23 cellular contexts compared by ENCODE assay signal in genomic region chr21:46663754-46664153, GRCh38. TPM values are rescaled to one million over a fixed set of nuclear protein-coding genes. Genes with fewer than 3 reads are reported as not detected.
DNase-seq lines count a peak whose midpoint lies in the region; ATAC-seq, FAIRE-seq and TF ChIP-seq lines count a peak whose summit lies in the region.
"Had no signal": no experiment of that assay in that cellular context is flagged by ENCODE, and none has a peak within 500 bp of the region (broad histone marks: within the 10 kb centered on the region; RNA-seq: fewer than 3 reads in every experiment).

No MANE protein-coding gene starts in this region.

- H4K8ac ChIP-seq in H9 (replicated peaks; ENCODE audit: insufficient read length, low read depth, low read length) = no peak overlapping the region

- DNase-seq in HPDE6-E6E7 (ENCODE audit: extremely low spot score) (peak; percentile 49), RWPE2 (ENCODE audit: low spot score) (no peak), epithelial cell of esophagus (ENCODE audit: low read depth) (peak; percentile 85), keratinocyte (ENCODE audit: low read depth, low spot score) (no peak), H9 (no peak), SKM-1 treated with dmso at 0.1 percent for 144 hours (lab: John Stamatoyannopoulos, UW; ENCODE audit: unreplicated experiment) (no peak), NCI-H2107 (lab: John Stamatoyannopoulos, UW) (no peak)
- DNase-seq in activated CD4-positive, CD25-positive, alpha-beta regulatory T cell treated with anti-CD3 and anti-CD28 coated beads, Interleukin-2, amount 50 U/mL, for 72 hours = no peak
- DNase-seq: CD8-positive, alpha-beta T cell; COR-L47; DMS153; DMS79 treated with DMSO at 0.1 percent for 48 hours; HCEC 1CT had no signal

- H3K4me3 Mint-ChIP-seq in H9 = no peak overlapping the region
- H3K4me3 Mint-ChIP-seq: CD8-positive, alpha-beta T cell had no signal

- FAIRE-seq in keratinocyte (lab: Jason Lieb, UNC) = peak; percentile 89
- FAIRE-seq: A549, D721Med, G401.6, GM12891, H1 had no signal

- H3K4me1 ChIP-seq in RWPE2 (ENCODE audit: insufficient read depth, poor library complexity, severe bottlenecking) (no peaks in the 10 kb centered on the region), keratinocyte (ENCODE audit: control insufficient read depth, extremely low read depth, insufficient read depth, low read length) (peaks cover 28% of the 10 kb centered on the region), H9 (ENCODE audit: insufficient read depth, low read length) (peaks cover 2% of the 10 kb centered on the region; the same call in 1 of the 2 replicates)
- H3K4me1 ChIP-seq: A549, BE2C had no signal

- H3K14ac ChIP-seq in H9 (ENCODE audit: insufficient read depth, low read length) = no peak overlapping the region

- H4K5ac ChIP-seq in H9 (ENCODE audit: insufficient read length, low read depth, low read length) = no peak overlapping the region

- H3K27ac ChIP-seq in RWPE2 (ENCODE audit: poor library complexity, severe bottlenecking) (peak overlapping the region; percentile 14), keratinocyte (ENCODE audit: control insufficient read depth, insufficient read depth, low read length) (peak overlapping the region; percentile 61), H9 (ENCODE audit: insufficient read length, low read depth, low read length) (no peak overlapping the region)
- H3K27ac ChIP-seq: A549, C4-2B had no signal

- H3K23me2 ChIP-seq in H9 (ENCODE audit: insufficient read length, low read depth, low read length, poor library complexity, severe bottlenecking) = peaks cover 16% of the 10 kb centered on the region

- H3K9me3 ChIP-seq in RWPE2 (ENCODE audit: severe bottlenecking) (no peaks in the 10 kb centered on the region), keratinocyte (ENCODE audit: control insufficient read depth, low read depth, low read length) (no peaks in the 10 kb centered on the region), H9 (ENCODE audit: control insufficient read depth, low read depth, low read length) (no peaks in the 10 kb centered on the region)
- H3K9me3 ChIP-seq: A549, BE2C had no signal

- dilution Hi-C loops in keratinocyte (cut with MboI; ENCODE audit: extremely low pct_ligation_motif_present, low sequenced_read_pairs) = no loop called here

- H3K27me3 Mint-ChIP-seq in H9 (ENCODE audit: low read depth) = peaks cover 2% of the 10 kb centered on the region; the same call in 1 of the 2 replicates

- H3K4ac ChIP-seq in H9 (ENCODE audit: low read depth, low read length) = no peak overlapping the region

- H3K18ac ChIP-seq in H9 (ENCODE audit: insufficient read length, low read depth, low read length) = no peak overlapping the region

- H3K9me1 ChIP-seq in keratinocyte (ENCODE audit: control insufficient read depth, extremely low read depth, insufficient read depth, low read length) = no peaks in the 10 kb centered on the region

- H3K36me3 ChIP-seq in RWPE2 (ENCODE audit: low read depth) = peaks cover 3% of the 10 kb centered on the region; the same call in 1 of the 2 replicates
- peaks cover 4 to 21% of the 10 kb centered on the region in 2 experiments for H3K36me3 ChIP-seq in keratinocyte (ENCODE audit: control insufficient read depth in 2 of 2, extremely low read depth in 1 of 2, insufficient read depth in 2 of 2, low read length in 2 of 2)
- H3K36me3 ChIP-seq: BE2C had no signal

- no peak overlapping the region for H2BK20ac ChIP-seq in H9 (ENCODE audit: low read depth, low read length, poor library complexity, severe bottlenecking)

- no peaks in the 10 kb centered on the region for H3K79me2 ChIP-seq in keratinocyte (ENCODE audit: control insufficient read depth, insufficient read depth, low read length)
- no peaks in the 10 kb centered on the region for H3K79me2 ChIP-seq in H9 (ENCODE audit: insufficient read depth, low read length)

- H2BK5ac ChIP-seq in H9 (ENCODE audit: insufficient read length, low read length) = no peak overlapping the region

- H2AK5ac ChIP-seq in H9 (ENCODE audit: insufficient read length, low read length) = no peak overlapping the region

- no peak overlapping the region for H3K23ac ChIP-seq in H9 (ENCODE audit: insufficient read length, low read depth, low read length)

- peak overlapping the region; percentile 36 for H3K9ac ChIP-seq in keratinocyte (ENCODE audit: control insufficient read depth, extremely low read depth, insufficient read depth, low read length)
- H3K9ac ChIP-seq in H9 (ENCODE audit: extremely low read depth, insufficient read length, low read length) = no peak overlapping the region

- H3K56ac ChIP-seq in H9 (ENCODE audit: insufficient read length, low read depth, low read length) = no peak overlapping the region

- H3K79me1 ChIP-seq in H9 (ENCODE audit: insufficient read depth, low read depth, low read length, poor library complexity, severe bottlenecking) = no peaks in the 10 kb centered on the region

- TF ChIP-seq CTCF in RWPE2 (IDR thresholded peaks at IDR 0.05; ENCODE audit: poor library complexity, severe bottlenecking) = no peak
- no peak for TF ChIP-seq CTCF in epithelial cell of esophagus (IDR thresholded peaks at IDR 0.05; ENCODE audit: insufficient read depth, low read depth, low read length, missing control alignments)
- TF ChIP-seq CTCF in keratinocyte (optimal IDR thresholded peaks at IDR 0.05 in 1 of 3, IDR thresholded peaks at IDR 0.05 in 1 of 3, conservative IDR thresholded peaks at IDR 0.05 in 1 of 3; ENCODE audit: extremely low read depth in 1 of 3, insufficient read depth in 2 of 3, low read length in 3 of 3) = no peak
- no peak for TF ChIP-seq CTCF in H9 (conservative IDR thresholded peaks at IDR 0.05)

- H2BK12ac ChIP-seq in H9 (ENCODE audit: insufficient read length, low read depth, low read length) = no peak overlapping the region

- no peak overlapping the region for H2BK15ac ChIP-seq in H9 (ENCODE audit: low read depth, low read length)

- peaks cover 0 to 14% (median 0%) of the 10 kb centered on the region in 3 experiments; a peak in 3 of 7 replicates for H3K36me3 Mint-ChIP-seq in H9 (ENCODE audit: insufficient read depth in 1 of 3, low read depth in 3 of 3)

- WGBS in H9 (ENCODE audit: extremely low coverage, insufficient read length, low lambda C conversion rate) = no CpG with 5 or more reads among the region's 8 CpGs

- H4K91ac ChIP-seq in H9 (ENCODE audit: insufficient read length, low read depth, low read length) = no peak overlapping the region

- no peak overlapping the region for H2BK120ac ChIP-seq in H9 (ENCODE audit: low read depth, low read length, poor library complexity, severe bottlenecking)

- H3K4me2 ChIP-seq in keratinocyte (ENCODE audit: control insufficient read depth, extremely low read depth, insufficient read depth, low read depth, low read length) = peak overlapping the region; percentile 59
- no peak overlapping the region for H3K4me2 ChIP-seq in H9 (ENCODE audit: insufficient read depth, insufficient read length, low read length)
- H3K4me2 ChIP-seq: A549 had no signal

- no peak overlapping the region for H3K27ac Mint-ChIP-seq in H9
- H3K27ac Mint-ChIP-seq: IgD-negative memory B cell had no signal

- peaks cover 7% of the 10 kb centered on the region in 2 experiments for H3K4me1 Mint-ChIP-seq in H9

- H4K20me1 ChIP-seq in keratinocyte (ENCODE audit: control insufficient read depth, extremely low read depth, insufficient read depth, low read length) (no peaks in the 10 kb centered on the region), H9 (ENCODE audit: control insufficient read depth, insufficient read depth, insufficient read length) (no peaks in the 10 kb centered on the region)

- H3T11ph ChIP-seq in H9 (ENCODE audit: low read length) = no peak overlapping the region

- no peaks in the 10 kb centered on the region for H3K27me3 ChIP-seq in RWPE2 (ENCODE audit: insufficient read depth, poor library complexity, severe bottlenecking)
- no peaks in the 10 kb centered on the region for H3K27me3 ChIP-seq in keratinocyte (ENCODE audit: control insufficient read depth, extremely low read depth, insufficient read depth, low read length)
- H3K27me3 ChIP-seq in H9 (ENCODE audit: insufficient read depth, low read length) = no peaks in the 10 kb centered on the region

- no peak overlapping the region for H3K4me3 ChIP-seq in RWPE2 (ENCODE audit: severe bottlenecking)
- H3K4me3 ChIP-seq in epithelial cell of esophagus (ENCODE audit: low read length) = no peak overlapping the region
- no peak overlapping the region for H3K4me3 ChIP-seq in keratinocyte (ENCODE audit: control insufficient read depth in 2 of 3, extremely low read depth in 1 of 3, insufficient read depth in 2 of 3, low read depth in 1 of 3, low read length in 3 of 3)
- H3K4me3 ChIP-seq: A549 had no signal

- ATAC-seq in RWPE2 (ENCODE audit: low read depth) = peak; percentile 35; the same call in 1 of the 3 replicates
- ATAC-seq: A549; CD8-positive, alpha-beta T cell had no signal

- H2AFZ ChIP-seq in keratinocyte (ENCODE audit: control insufficient read depth, low read length) (peak overlapping the region; percentile 61), H9 (ENCODE audit: low read length) (no peak overlapping the region)

- no peaks in the 10 kb centered on the region for H3K9me3 Mint-ChIP-seq in H9
- H3K9me3 Mint-ChIP-seq: CD8-positive, alpha-beta T cell; IgD-negative memory B cell had no signal

RNA-seq across cellular contexts. Expression of gene PRMT2, which starts 28.3 kb away (rescaled TPM):
- polyA plus RNA-seq in keratinocyte = 97.3 to 124 TPM (median 115 TPM) in 3 replicates
- 80.2 TPM for polyA plus RNA-seq in keratinocyte (2011; ENCODE audit: low read depth)
- polyA plus RNA-seq in keratinocyte (2011; cell fraction: cytosol; rRNA removed) = 84.1 and 131 TPM in 2 replicates
- 97.5 and 103 TPM in 2 replicates for polyA plus RNA-seq in keratinocyte (2011; cell fraction: nucleus; rRNA removed)
- 58.7 and 113 TPM in 2 replicates for polyA plus RNA-seq in keratinocyte (2012; ENCODE audit: low replicate concordance)
- 72.7 to 98.4 TPM (median 93.8 TPM) in 3 replicates for polyA minus RNA-seq in keratinocyte
- 74.4 TPM for polyA minus RNA-seq in keratinocyte (2011; cell fraction: cytosol; rRNA and poly(A)+ RNA removed)
- 32.7 and 42.4 TPM in 2 replicates for polyA minus RNA-seq in keratinocyte (2011; cell fraction: nucleus; rRNA and poly(A)+ RNA removed)
- 53.4 and 53.7 TPM in 2 replicates for total RNA-seq in H9 (2021)

RNA-seq across cellular contexts. Expression of gene S100B, which starts 58.9 kb away (rescaled TPM):
- not detected in 3 replicates for polyA plus RNA-seq in keratinocyte
- not detected for polyA plus RNA-seq in keratinocyte (2011; ENCODE audit: low read depth)
- polyA plus RNA-seq in keratinocyte (2011; cell fraction: cytosol; rRNA removed) = 0.21 and 0.33 TPM in 2 replicates
- not detected in 2 replicates for polyA plus RNA-seq in keratinocyte (2011; cell fraction: nucleus; rRNA removed)
- polyA plus RNA-seq in keratinocyte (2012; ENCODE audit: low replicate concordance) = not detected in 2 replicates
- polyA minus RNA-seq in keratinocyte = not detected in 3 replicates
- polyA minus RNA-seq in keratinocyte (2011; cell fraction: cytosol; rRNA and poly(A)+ RNA removed) = not detected
- polyA minus RNA-seq in keratinocyte (2011; cell fraction: nucleus; rRNA and poly(A)+ RNA removed) = not detected in 2 replicates
- total RNA-seq in H9 (2021) = 0.26 and 0.53 TPM in 2 replicates
- total RNA-seq: HT1080 had no signal
- polyA plus RNA-seq: A549, AG04450 had no signal

Comparison
In these comparisons a context has a peak if more than half of its experiments do, and no peak if none do; other contexts are left out.
1. DNase-seq: peak in HPDE6-E6E7 (single experiment) and epithelial cell of esophagus (single experiment); none in RWPE2 (single experiment), keratinocyte (single experiment), H9 (single experiment), SKM-1 treated with dmso at 0.1 percent for 144 hours (single experiment), activated CD4-positive, CD25-positive, alpha-beta regulatory T cell treated with anti-CD3 and anti-CD28 coated beads, Interleukin-2, amount 50 U/mL, for 72 hours (single experiment) and NCI-H2107 (single experiment).